15 cellular contexts compared by ENCODE assay signal in the genomic region with DNA sequence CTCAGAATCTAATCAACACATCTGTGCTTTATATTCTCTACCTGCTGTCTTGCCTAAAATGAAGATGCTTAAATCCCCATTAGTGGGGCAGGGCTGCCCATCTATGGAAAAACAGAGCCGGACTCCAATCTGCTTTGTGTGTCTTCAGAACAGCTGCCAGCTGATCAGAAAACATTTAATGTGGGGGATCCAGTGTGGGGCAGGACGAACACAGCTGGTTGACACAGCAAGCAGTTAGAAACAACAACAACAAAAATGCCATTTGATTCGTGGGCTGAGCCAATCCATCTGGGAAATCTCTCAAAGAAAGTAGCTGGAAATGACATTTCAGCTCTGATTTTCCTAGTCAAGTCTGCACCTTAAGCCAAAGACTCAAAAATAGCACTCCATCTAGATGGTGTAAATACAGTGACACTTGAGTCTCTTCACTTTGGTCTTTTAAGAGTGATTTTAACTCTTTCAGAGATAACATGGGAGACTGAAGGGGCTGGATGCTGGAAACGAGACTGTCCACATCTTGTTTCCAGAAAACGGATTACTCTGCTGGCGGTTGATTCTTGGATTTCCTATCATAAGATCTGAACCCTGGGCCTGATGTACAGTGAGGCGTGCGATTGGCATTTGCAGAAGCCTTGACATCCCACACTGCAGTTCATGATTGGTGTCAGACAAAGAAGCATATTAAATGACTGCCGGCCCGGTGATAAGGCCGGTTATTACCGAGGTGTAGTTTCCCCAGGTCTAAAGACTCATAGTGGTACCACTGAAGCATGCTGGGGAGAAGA.
DNase-seq lines count a peak whose midpoint lies in the region; FAIRE-seq and TF ChIP-seq lines count a peak whose summit lies in the region.
"Had no signal": no experiment of that assay in that cellular context is flagged by ENCODE, and none has a peak within 500 bp of the region (broad histone marks: within the 10 kb centered on the region; RNA-seq: fewer than 3 reads in every experiment).

No MANE protein-coding gene starts in this region.

- H3K27ac Mint-ChIP-seq in brain: peak overlapping the region in 3 of 5 experiments; percentile 40 to 94 (median 79)
- no peak overlapping the region for H3K27ac Mint-ChIP-seq in CD4-positive, alpha-beta memory T cell
- H3K27ac Mint-ChIP-seq: IgD-negative memory B cell had no signal

- no peak overlapping the region for H3K23ac ChIP-seq in mesendoderm (ENCODE audit: low read length)

- no peaks in the 10 kb centered on the region for H3K9me3 ChIP-seq in CD4-positive, alpha-beta memory T cell (ENCODE audit: control insufficient read depth in 1 of 2, low read length in 2 of 2)
- H3K9me3 ChIP-seq in small intestine (ENCODE audit: control insufficient read depth, low read depth): no peaks in the 10 kb centered on the region
- H3K9me3 ChIP-seq: Caco-2, HAP-1 had no signal

- no peaks in the 10 kb centered on the region for H3K79me2 ChIP-seq in mesendoderm (ENCODE audit: control insufficient read depth, insufficient read depth, low read length)

- no peaks in the 10 kb centered on the region for H3K79me1 ChIP-seq in mesendoderm (ENCODE audit: low read length)

- peaks cover 4% of the 10 kb centered on the region for H3K27me3 Mint-ChIP-seq in brain
- H3K27me3 Mint-ChIP-seq in CD4-positive, alpha-beta memory T cell: no peaks in the 10 kb centered on the region
- H3K27me3 Mint-ChIP-seq: IgD-negative memory B cell had no signal

- H3K27ac ChIP-seq in mesendoderm (ENCODE audit: low read depth, low read length): no peak overlapping the region
- H3K27ac ChIP-seq in substantia nigra (ENCODE audit: low read depth, low read length, poor library complexity, severe bottlenecking): peak overlapping the region; percentile 54
- H3K27ac ChIP-seq in CD4-positive, alpha-beta memory T cell (ENCODE audit: low read depth, low read length): no peak overlapping the region
- no peak overlapping the region for H3K27ac ChIP-seq in small intestine (ENCODE audit: low read depth in 1 of 2, low read length in 1 of 2)

- H3K4me3 Mint-ChIP-seq in brain: peak overlapping the region in 1 of 5 experiments; percentile 47
- no peak overlapping the region for H3K4me3 Mint-ChIP-seq in CD4-positive, alpha-beta memory T cell
- H3K4me3 Mint-ChIP-seq: IgD-negative memory B cell had no signal

- no peak overlapping the region for H2BK5ac ChIP-seq in mesendoderm (ENCODE audit: low read length)

- no peak overlapping the region for H4K5ac ChIP-seq in mesendoderm (ENCODE audit: low read length)

- peak overlapping the region; percentile 61 for H3K18ac ChIP-seq in mesendoderm (ENCODE audit: low read length)

- H3K36me3 ChIP-seq in mesendoderm (ENCODE audit: control insufficient read depth, insufficient read depth, low read length): no peaks in the 10 kb centered on the region
- H3K36me3 ChIP-seq in CD4-positive, alpha-beta memory T cell (ENCODE audit: insufficient read depth, low read length): no peaks in the 10 kb centered on the region
- H3K36me3 ChIP-seq in small intestine (ENCODE audit: control insufficient read depth in 2 of 2, insufficient read depth in 2 of 2, low read length in 2 of 2): no peaks in the 10 kb centered on the region
- H3K36me3 ChIP-seq: HAP-1 had no signal

- DNase-seq in NCI-H2171 treated with DMSO at 0.1 percent for 48 hours (lab: John Stamatoyannopoulos, UW): peak; percentile 67
- DNase-seq in NCI-H2171 (lab: John Stamatoyannopoulos, UW): no peak
- DNase-seq in mesendoderm: no peak
- peak in 2 of 49 donors; percentile 8 to 10 for DNase-seq in substantia nigra (lab: John Stamatoyannopoulos, UW)
- DNase-seq in CD4-positive, alpha-beta memory T cell: no peak
- no peak for DNase-seq in small intestine
- DNase-seq in COLO829 (ENCODE audit: low spot score): no peak
- DNase-seq: Caco-2, NCI-H2081, NCI-H345, NCI-H748 treated with DMSO at 0.1 percent for 48 hours, SHP77 treated with DMSO at 0.1 percent for 48 hours had no signal

- FAIRE-seq in small intestine (lab: Jason Lieb, UNC): no peak

- H3K4me1 ChIP-seq in mesendoderm (ENCODE audit: control insufficient read depth, low read depth, low read length) (no peaks in the 10 kb centered on the region), small intestine (ENCODE audit: control insufficient read depth in 2 of 2, insufficient read depth in 1 of 2, low read depth in 1 of 2, low read length in 1 of 2) (no peaks in the 10 kb centered on the region)
- H3K4me1 ChIP-seq in CD4-positive, alpha-beta memory T cell (ENCODE audit: insufficient read depth, low read length): no peaks in the 10 kb centered on the region
- H3K4me1 ChIP-seq: Caco-2 had no signal

- no peak overlapping the region for H3K4me2 ChIP-seq in mesendoderm (ENCODE audit: low read length)

- no peak overlapping the region for H4K8ac ChIP-seq in mesendoderm (ENCODE audit: low read depth, low read length)

- peaks cover 8 to 20% (median 9%) of the 10 kb centered on the region in 5 experiments for H3K9me3 Mint-ChIP-seq in brain
- peaks cover 0 to 8% (median 5%) of the 10 kb centered on the region in 8 donors for H3K9me3 Mint-ChIP-seq in CD4-positive, alpha-beta memory T cell

- no CpG with 5 or more reads among the region's 12 CpGs for WGBS in mesendoderm (ENCODE audit: extremely low coverage, insufficient coverage, low lambda C conversion rate)
- 72 to 76% (median 74%) methylated on average over 12 of the region's 12 CpGs for WGBS in small intestine, 3 donors

- H3K4me3 ChIP-seq in mesendoderm (ENCODE audit: low read length) (no peak overlapping the region), small intestine (ENCODE audit: low read depth in 1 of 2, low read length in 2 of 2) (no peak overlapping the region)
- no peak overlapping the region for H3K4me3 ChIP-seq in CD4-positive, alpha-beta memory T cell (ENCODE audit: low read length in 2 of 2)
- H3K4me3 ChIP-seq: HAP-1 had no signal

- H3K9ac ChIP-seq in mesendoderm (ENCODE audit: low read length): no peak overlapping the region

- H2BK120ac ChIP-seq in mesendoderm (ENCODE audit: low read depth, low read length): no peak overlapping the region

- H2BK15ac ChIP-seq in mesendoderm (replicated peaks; ENCODE audit: low read depth): no peak overlapping the region

- intact Hi-C loops in CD4-positive, alpha-beta memory T cell (cut with micrococcal nuclease): no loop called here

- H3K27me3 ChIP-seq in mesendoderm (ENCODE audit: insufficient read depth, low read length, poor library complexity) (no peaks in the 10 kb centered on the region), small intestine (ENCODE audit: control insufficient read depth in 2 of 2, insufficient read depth in 2 of 2, low read length in 2 of 2) (no peaks in the 10 kb centered on the region)
- H3K27me3 ChIP-seq in CD4-positive, alpha-beta memory T cell (ENCODE audit: insufficient read depth, low read length): no peaks in the 10 kb centered on the region

- CTCF ChIA-PET in CD4-positive, alpha-beta memory T cell (lab: Charles Lee; ENCODE audit: partially characterized antibody): no interaction called here

- H3K56ac ChIP-seq in mesendoderm (ENCODE audit: low read length): no peak overlapping the region

- peak overlapping the region; percentile 9 for H3K4ac ChIP-seq in mesendoderm (ENCODE audit: low read depth, low read length)

- peaks cover 21% of the 10 kb centered on the region for H3K4me1 Mint-ChIP-seq in brain
- H3K4me1 Mint-ChIP-seq in CD4-positive, alpha-beta memory T cell: peaks cover 0 to 3% (median 0%) of the 10 kb centered on the region in 4 donors
- H3K4me1 Mint-ChIP-seq: IgD-negative memory B cell had no signal

- POLR2A ChIA-PET in CD4-positive, alpha-beta memory T cell (lab: Charles Lee; ENCODE audit: partially characterized antibody): no interaction called here

- H2AK5ac ChIP-seq in mesendoderm (ENCODE audit: low read length): no peak overlapping the region

- peaks cover 7% of the 10 kb centered on the region for H3K36me3 Mint-ChIP-seq in brain
- no peaks in the 10 kb centered on the region for H3K36me3 Mint-ChIP-seq in CD4-positive, alpha-beta memory T cell

- TF ChIP-seq CTCF in brain (conservative IDR thresholded peaks at IDR 0.05): no peak

Comparison
In these comparisons a context has a peak if more than half of its experiments do, and no peak if none do; other contexts are left out.
1. H3K27ac Mint-ChIP-seq: peak in brain (3 of 5); none in CD4-positive, alpha-beta memory T cell (0 of 7).